In genomic region chr4:64508089-64508488, GRCh38 we compare ENCODE assay signal across 32 cellular contexts.
DNase-seq lines count a peak whose midpoint lies in the region; ATAC-seq, FAIRE-seq and TF ChIP-seq lines count a peak whose summit lies in the region.
"Had no signal": no experiment of that assay in that cellular context is flagged by ENCODE, and none has a peak within 500 bp of the region (broad histone marks: within the 10 kb centered on the region; RNA-seq: fewer than 3 reads in every experiment).

No MANE protein-coding gene starts in this region.

- no peak overlapping the region for H3K4me3 ChIP-seq in HepG2 (replicated peaks in 1 of 3; ENCODE audit: insufficient read depth in 1 of 3, low read depth in 2 of 3, low read length in 3 of 3)
- H3K4me3 ChIP-seq in right lobe of liver: no peak overlapping the region
- H3K4me3 ChIP-seq in IMR-90 (ENCODE audit: insufficient read depth, low read depth, low read length): no peak overlapping the region
- H3K4me3 ChIP-seq in H1 (ENCODE audit: extremely low read depth in 1 of 4, insufficient read depth in 2 of 4, low read depth in 3 of 4, low read length in 4 of 4): no peak overlapping the region
- H3K4me3 ChIP-seq: A549; BLaER1; BLaER1 treated with 17β-estradiol and CSF1 and Interleukin-3, amounts not matched to agents 10 nM and 100 nM had no signal

- H2BK5ac ChIP-seq in IMR-90 (ENCODE audit: low read depth, low read length, poor library complexity, severe bottlenecking): no peak overlapping the region
- no peak overlapping the region for H2BK5ac ChIP-seq in H1 (ENCODE audit: low read depth, low read length)

- no peak overlapping the region for H3K4ac ChIP-seq in IMR-90 (ENCODE audit: low read depth, low read length)
- H3K4ac ChIP-seq in H1 (replicated peaks; ENCODE audit: insufficient read length, low read depth, low read length): no peak overlapping the region

- H3K23ac ChIP-seq in IMR-90 (ENCODE audit: low read depth, low read length) (no peak overlapping the region), H1 (ENCODE audit: insufficient read length) (no peak overlapping the region)

- H3K14ac ChIP-seq in IMR-90 (replicated peaks; ENCODE audit: low read depth, low read length) (no peak overlapping the region), H1 (ENCODE audit: insufficient read length) (no peak overlapping the region)

- no peak for DNase-seq in HepG2 (ENCODE audit: low spot score)
- DNase-seq in right lobe of liver: no peak
- DNase-seq in IMR-90: no peak
- DNase-seq in H1 (ENCODE audit: low read depth in 1 of 2, low spot score in 2 of 2): no peak
- DNase-seq in KG1 (lab: John Stamatoyannopoulos, UW): no peak
- no peak for DNase-seq in stimulated activated CD4-positive, alpha-beta T cell treated with anti-CD3 and anti-CD28 coated beads, Interleukin-4, amount 100 ng/mL, for 4 hours
- DNase-seq: 8988T; ACHN; AML-193; BE2C; C1 segment of cervical spinal cord; Caco-2; Calu3; CD4-positive, alpha-beta memory T cell; CD4-positive, alpha-beta T cell; CD4-positive, CD25-positive, alpha-beta regulatory T cell; CD8-positive, alpha-beta memory T cell; CD8-positive, alpha-beta T cell; COR-L47; DMS 273 treated with DMSO at 0.1 percent for 48 hours; DMS153; DMS79; DMS79 treated with DMSO at 0.1 percent for 48 hours; DND-41; EL had no signal

- H4K8ac ChIP-seq in IMR-90 (ENCODE audit: low read depth in 2 of 2, low read length in 2 of 2) (no peak overlapping the region), H1 (ENCODE audit: extremely low read depth, insufficient read depth, low read length) (no peak overlapping the region)

- BruUV-seq in HepG2 (replicated peaks; lab: Mats Ljungman, UMichigan) (no TSS peak), IMR-90 (replicated peaks; lab: Mats Ljungman, UMichigan) (no TSS peak)

- H3K79me2 ChIP-seq in HepG2 (ENCODE audit: insufficient read depth, low read length) (no peaks in the 10 kb centered on the region), H1 (ENCODE audit: control insufficient read depth in 1 of 2, insufficient read depth in 2 of 2, low read length in 2 of 2) (no peaks in the 10 kb centered on the region)

- POLR2A ChIA-PET in HepG2 (lab: Yijun Ruan, JAX) (no interaction called here), IMR-90 (lab: Charles Lee; ENCODE audit: unreplicated experiment) (no interaction called here), H1 (lab: Charles Lee; ENCODE audit: partially characterized antibody) (no interaction called here)

- FAIRE-seq in HepG2 (lab: Jason Lieb, UNC): no peak
- FAIRE-seq in H1 (lab: Jason Lieb, UNC): no peak
- FAIRE-seq: A204.1, A549, D721Med had no signal

- dilution Hi-C loops in IMR-90 (cut with HindIII; ENCODE audit: low sequenced_read_pairs, unreplicated experiment): no loop called here

- H4K91ac ChIP-seq in IMR-90 (ENCODE audit: insufficient read depth, low read depth, low read length): no peak overlapping the region
- no peak overlapping the region for H4K91ac ChIP-seq in H1 (replicated peaks; ENCODE audit: insufficient read length, low read length)

- H3K36me3 ChIP-seq in HepG2 (replicated peaks in 1 of 2; ENCODE audit: control insufficient read depth in 1 of 2, insufficient read depth in 2 of 2, low read length in 2 of 2): no peaks in the 10 kb centered on the region
- no peaks in the 10 kb centered on the region for H3K36me3 ChIP-seq in right lobe of liver
- no peaks in the 10 kb centered on the region for H3K36me3 ChIP-seq in IMR-90 (ENCODE audit: control insufficient read depth, insufficient read depth, low read length)
- no peaks in the 10 kb centered on the region for H3K36me3 ChIP-seq in H1 (ENCODE audit: control insufficient read depth in 2 of 4, insufficient read depth in 4 of 4, low read length in 3 of 4)
- H3K36me3 ChIP-seq: BE2C; BLaER1; BLaER1 treated with 17β-estradiol and CSF1 and Interleukin-3, amounts not matched to agents 10 nM and 100 nM had no signal

- H3K56ac ChIP-seq in IMR-90 (ENCODE audit: extremely low read depth, insufficient read depth, low read length) (no peak overlapping the region), H1 (replicated peaks; ENCODE audit: insufficient read length, low read depth, low read length) (no peak overlapping the region)

- no peaks in the 10 kb centered on the region for H3K27me3 ChIP-seq in HepG2 (ENCODE audit: control insufficient read depth in 1 of 2, insufficient read depth in 2 of 2, low read length in 2 of 2)
- no peaks in the 10 kb centered on the region for H3K27me3 ChIP-seq in right lobe of liver
- no peaks in the 10 kb centered on the region for H3K27me3 ChIP-seq in IMR-90 (ENCODE audit: control insufficient read depth, insufficient read depth, low read length)
- H3K27me3 ChIP-seq in H1 (replicated peaks in 1 of 4; ENCODE audit: control insufficient read depth in 3 of 4, extremely low read depth in 1 of 4, insufficient read depth in 3 of 4, low read length in 3 of 4): no peaks in the 10 kb centered on the region
- H3K27me3 ChIP-seq: BE2C; BLaER1; BLaER1 treated with 17β-estradiol and CSF1 and Interleukin-3, amounts not matched to agents 10 nM and 100 nM had no signal

- H3K79me1 ChIP-seq in IMR-90 (ENCODE audit: low read depth in 1 of 2, low read length in 2 of 2) (no peaks in the 10 kb centered on the region), H1 (ENCODE audit: low read depth, low read length) (no peaks in the 10 kb centered on the region)

- H3K27ac ChIP-seq in HepG2 (ENCODE audit: extremely low read length, insufficient read depth, low read length): no peak overlapping the region
- H3K27ac ChIP-seq in right lobe of liver: no peak overlapping the region
- H3K27ac ChIP-seq in IMR-90 (ENCODE audit: insufficient read depth, low read length): no peak overlapping the region
- H3K27ac ChIP-seq in H1 (ENCODE audit: low read depth, low read length): no peak overlapping the region
- H3K27ac ChIP-seq: 22Rv1; A549; BLaER1; BLaER1 treated with 17β-estradiol and CSF1 and Interleukin-3, amounts not matched to agents 10 nM and 100 nM; C4-2B had no signal

- peaks cover 6% of the 10 kb centered on the region for H3K4me1 ChIP-seq in HepG2 (ENCODE audit: insufficient read depth, low read length)
- H3K4me1 ChIP-seq in right lobe of liver: no peaks in the 10 kb centered on the region
- H3K4me1 ChIP-seq in IMR-90 (ENCODE audit: control insufficient read depth, insufficient read depth, low read length): no peaks in the 10 kb centered on the region
- H3K4me1 ChIP-seq in H1 (replicated peaks in 1 of 4; ENCODE audit: control insufficient read depth in 3 of 4, insufficient read depth in 4 of 4, low read length in 3 of 4): no peaks in the 10 kb centered on the region
- H3K4me1 ChIP-seq: A549; BE2C; BLaER1; BLaER1 treated with 17β-estradiol and CSF1 and Interleukin-3, amounts not matched to agents 10 nM and 100 nM had no signal

- no peaks in the 10 kb centered on the region for H3K9me1 ChIP-seq in IMR-90 (ENCODE audit: insufficient read depth, low read length)

- intact Hi-C loops in HepG2 (cut with micrococcal nuclease; ENCODE audit: unreplicated experiment) (no loop called here), right lobe of liver (cut with DNase I) (no loop called here), IMR-90 (cut with micrococcal nuclease) (no loop called here)

- H2BK15ac ChIP-seq in IMR-90 (ENCODE audit: low read depth, low read length) (no peak overlapping the region), H1 (ENCODE audit: low read length) (no peak overlapping the region)

- H3K9ac ChIP-seq in HepG2 (ENCODE audit: insufficient read depth, low read depth, low read length) (no peak overlapping the region), IMR-90 (ENCODE audit: low read depth, low read length) (no peak overlapping the region), H1 (replicated peaks in 1 of 4; ENCODE audit: extremely low read depth in 1 of 4, low read depth in 3 of 4, low read length in 3 of 4) (no peak overlapping the region)
- H3K9ac ChIP-seq: BLaER1; BLaER1 treated with 17β-estradiol and CSF1 and Interleukin-3, amounts not matched to agents 10 nM and 100 nM had no signal

- no peaks in the 10 kb centered on the region; the same call in 1 of the 2 replicates for H3K23me2 ChIP-seq in H1 (ENCODE audit: low read depth, low read length)

- TF ChIP-seq RAD21 in HepG2 (CRISPR knock-in tag; IDR thresholded peaks at IDR 0.05) (no peak), IMR-90 (IDR thresholded peaks at IDR 0.05; ENCODE audit: low read length) (no peak), H1 (IDR thresholded peaks at IDR 0.05 in 1 of 2, conservative IDR thresholded peaks at IDR 0.05 in 1 of 2; ENCODE audit: low read depth in 2 of 2, low read length in 2 of 2) (no peak)

- in situ Hi-C loops in HepG2 (cut with HindIII; ENCODE audit: extremely low pct_ligation_motif_present, low pct_unique_long_range_greater_than_20kb) (no loop called here), IMR-90 (cut with MboI; ENCODE audit: low sequenced_read_pairs) (no loop called here)

- TF ChIP-seq POLR2A in HepG2 (IDR thresholded peaks at IDR 0.05; ENCODE audit: insufficient read depth in 1 of 2, low read depth in 2 of 2, low read length in 2 of 2) (no peak), right lobe of liver (IDR thresholded peaks at IDR 0.05) (no peak), IMR-90 (IDR thresholded peaks at IDR 0.05; ENCODE audit: low read depth, low read length) (no peak), H1 (IDR thresholded peaks at IDR 0.05; ENCODE audit: control extremely low read depth in 1 of 2, low read depth in 2 of 2, low read length in 2 of 2) (no peak)

- H2AK5ac ChIP-seq in IMR-90 (ENCODE audit: low read depth, low read length): no peak overlapping the region
- no peak overlapping the region for H2AK5ac ChIP-seq in H1 (ENCODE audit: low read depth, low read length)

- H2AFZ ChIP-seq in HepG2 (ENCODE audit: low read length) (no peak overlapping the region), IMR-90 (replicated peaks; ENCODE audit: low read length, poor library complexity) (no peak overlapping the region), H1 (ENCODE audit: low read length) (no peak overlapping the region)

- TF ChIP-seq CTCF in HepG2 (CRISPR knock-in tag; IDR thresholded peaks at IDR 0.05) (no peak), right lobe of liver (IDR thresholded peaks at IDR 0.05) (no peak), IMR-90 (conservative IDR thresholded peaks at IDR 0.05; ENCODE audit: low read depth, low read length) (no peak), H1 (IDR thresholded peaks at IDR 0.05; ENCODE audit: control extremely low read depth in 1 of 3, insufficient read depth in 1 of 3, low read depth in 1 of 3, low read length in 3 of 3) (no peak)

- H2BK120ac ChIP-seq in IMR-90 (ENCODE audit: low read depth, low read length) (no peak overlapping the region), H1 (replicated peaks; ENCODE audit: low read depth, low read length) (no peak overlapping the region)

- H2AK9ac ChIP-seq in IMR-90 (replicated peaks; ENCODE audit: low read depth, low read length, poor library complexity): no peak overlapping the region

- ATAC-seq in HepG2: no peak
- ATAC-seq in right lobe of liver: no peak
- ATAC-seq in IMR-90 (ENCODE audit: low read depth): no peak
- ATAC-seq: A549; CD8-positive, alpha-beta T cell had no signal

- no peak overlapping the region for H3K18ac ChIP-seq in IMR-90 (ENCODE audit: low read depth, low read length)
- H3K18ac ChIP-seq in H1 (ENCODE audit: extremely low read depth, low read length): no peak overlapping the region

- H2BK20ac ChIP-seq in IMR-90 (ENCODE audit: low read depth, low read length) (no peak overlapping the region), H1 (ENCODE audit: low read length) (no peak overlapping the region)

- H3K4me2 ChIP-seq in HepG2 (ENCODE audit: low read depth, low read length) (no peak overlapping the region), IMR-90 (ENCODE audit: low read depth, low read length) (no peak overlapping the region), H1 (ENCODE audit: insufficient read depth in 1 of 2, low read depth in 2 of 2, low read length in 2 of 2) (no peak overlapping the region)
- H3K4me2 ChIP-seq: A549; BLaER1; BLaER1 treated with 17β-estradiol and CSF1 and Interleukin-3, amounts not matched to agents 10 nM and 100 nM had no signal

- CTCF ChIA-PET in HepG2 (lab: Yijun Ruan, JAX; ENCODE audit: low intra/inter-chr PET ratio, low total read pairs): no interaction called here
- CTCF ChIA-PET in IMR-90 (lab: Yijun Ruan, JAX): no interaction called here
- CTCF ChIA-PET in H1 (lab: Charles Lee; ENCODE audit: partially characterized antibody): no interaction called here

- H4K5ac ChIP-seq in IMR-90 (ENCODE audit: low read depth, low read length): no peak overlapping the region
- H4K5ac ChIP-seq in H1 (ENCODE audit: insufficient read length, low read depth, low read length): no peak overlapping the region

- TF ChIP-seq EP300 in HepG2 (IDR thresholded peaks at IDR 0.05; ENCODE audit: low read depth in 2 of 2, low read length in 2 of 2) (no peak), HepG2 (CRISPR knock-in tag; IDR thresholded peaks at IDR 0.05; ENCODE audit: borderline replicate concordance) (no peak), H1 (IDR thresholded peaks at IDR 0.05; ENCODE audit: borderline replicate concordance in 1 of 2, low read depth in 2 of 2, low read length in 2 of 2) (no peak)

- H3K9me3 ChIP-seq in HepG2 (ENCODE audit: low read length): no peaks in the 10 kb centered on the region
- H3K9me3 ChIP-seq in right lobe of liver: no peaks in the 10 kb centered on the region
- H3K9me3 ChIP-seq in IMR-90 (ENCODE audit: control insufficient read depth, insufficient read depth, low read length): no peaks in the 10 kb centered on the region
- H3K9me3 ChIP-seq in H1 (ENCODE audit: insufficient read depth in 2 of 2, low read depth in 1 of 2, low read length in 1 of 2): no peaks in the 10 kb centered on the region
- H3K9me3 ChIP-seq: A549; BE2C; BLaER1; BLaER1 treated with 17β-estradiol and CSF1 and Interleukin-3, amounts not matched to agents 10 nM and 100 nM; Caco-2 had no signal

- H4K20me1 ChIP-seq in HepG2 (ENCODE audit: insufficient read depth, low read length) (no peaks in the 10 kb centered on the region), IMR-90 (ENCODE audit: insufficient read depth, low read length) (no peaks in the 10 kb centered on the region), H1 (replicated peaks in 1 of 2; ENCODE audit: control insufficient read depth in 1 of 2, insufficient read depth in 2 of 2, low read length in 2 of 2) (no peaks in the 10 kb centered on the region)
- H4K20me1 ChIP-seq: BLaER1; BLaER1 treated with 17β-estradiol and CSF1 and Interleukin-3, amounts not matched to agents 10 nM and 100 nM had no signal

- no peak overlapping the region for H2BK12ac ChIP-seq in H1 (ENCODE audit: low read depth, low read length)

Comparison
In these comparisons a context has a peak if more than half of its experiments do, and no peak if none do; other contexts are left out.
1. Of the 41 proteins assayed by ChIP-seq in both HepG2 and H1: peak only in HepG2: none; only in H1: none; in both: CEBPB; in neither: 40.